ENCODE assay signal across 8 cellular contexts in the genomic region with DNA sequence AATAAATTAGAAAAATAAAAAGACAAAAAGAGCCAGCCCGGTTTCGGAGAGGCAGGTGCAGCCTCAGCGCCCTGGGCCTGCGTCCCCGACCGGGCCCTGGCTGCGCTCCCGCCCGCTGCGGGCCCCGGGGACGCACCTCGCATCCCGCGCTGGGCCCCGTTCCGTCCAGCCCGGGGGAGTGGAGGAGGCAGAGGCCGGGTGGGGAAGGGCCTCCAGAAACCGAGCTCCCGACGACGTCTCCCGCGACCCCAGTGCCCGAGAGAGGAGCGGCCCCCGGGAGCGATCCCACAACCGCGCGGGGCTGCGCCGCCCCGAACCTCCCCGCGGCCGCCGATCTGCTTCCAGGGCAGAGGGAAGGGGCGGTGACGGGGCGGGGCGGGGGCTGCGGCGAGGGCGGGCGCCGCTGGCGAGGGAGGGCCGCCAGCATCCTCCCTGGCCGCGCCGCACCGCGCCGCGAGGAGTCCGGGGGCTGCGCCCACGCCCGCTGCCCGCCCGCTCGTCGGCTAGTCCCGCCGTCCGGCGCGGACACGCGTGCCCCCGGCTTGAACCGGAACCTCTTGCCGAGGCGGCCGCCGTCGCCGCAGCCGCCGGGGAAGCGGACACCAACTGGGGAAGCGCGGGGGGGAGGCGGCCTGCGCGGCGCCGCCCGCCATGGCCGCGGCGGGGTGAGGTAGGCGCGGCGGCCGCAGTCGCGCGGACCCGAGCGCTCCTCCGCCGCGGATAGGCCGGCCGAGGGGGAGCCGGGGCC. TPM values are rescaled to one million over a fixed set of nuclear protein-coding genes. Genes with fewer than 3 reads are reported as not detected.
DNase-seq lines count a peak whose midpoint lies in the region; ATAC-seq and TF ChIP-seq lines count a peak whose summit lies in the region.

A gene (plus strand): TSS at position 426 of the 748 bp plus-strand sequence. CDS start 545 bp downstream, outside the sequence.

- TF ChIP-seq CTCF in C4-2B (conservative IDR thresholded peaks at IDR 0.05) = no peak
- TF ChIP-seq CTCF in Peyer's patch (IDR thresholded peaks at IDR 0.05) = peak in 1 of 6 experiments; percentile 1
- TF ChIP-seq CTCF in fibroblast of pulmonary artery (IDR thresholded peaks at IDR 0.05; ENCODE audit: low read length, missing control alignments) = no peak
- no peak for TF ChIP-seq CTCF in nephron (IDR thresholded peaks at IDR 0.05; ENCODE audit: unreplicated experiment in 3 of 3)

- H3K9me3 Mint-ChIP-seq in activated T-helper 17 cell treated with anti-CD3 and anti-CD28 coated beads, Interleukin-2, amount 50 U/mL, for 72 hours = no peaks in the 10 kb centered on the region
- H3K9me3 Mint-ChIP-seq in nephron = no peaks in the 10 kb centered on the region

- H3K4me1 ChIP-seq in Peyer's patch = peaks cover 7 to 61% (median 11%) of the 10 kb centered on the region in 4 donors

- peaks cover 23% of the 10 kb centered on the region for H3K36me3 Mint-ChIP-seq in activated T-helper 17 cell treated with anti-CD3 and anti-CD28 coated beads, Interleukin-2, amount 50 U/mL, for 72 hours (ENCODE audit: low read depth)
- peaks cover 15% of the 10 kb centered on the region for H3K36me3 Mint-ChIP-seq in nephron (ENCODE audit: low read depth)

- peak; percentile 62 to 80 for TF ChIP-seq POLR2A in Peyer's patch (IDR thresholded peaks at IDR 0.05)

- H3K4me3 ChIP-seq in Peyer's patch = peak within 1 kb of the TSS; percentile 88 to 99 (median 96)
- peak within 1 kb of the TSS; percentile 80 for H3K4me3 ChIP-seq in fibroblast of pulmonary artery (replicated peaks; ENCODE audit: low read depth, low read length)

- H3K27me3 ChIP-seq in Peyer's patch = no peaks in the 10 kb centered on the region

- no peaks in the 10 kb centered on the region for H3K27me3 Mint-ChIP-seq in activated T-helper 17 cell treated with anti-CD3 and anti-CD28 coated beads, Interleukin-2, amount 50 U/mL, for 72 hours
- no peaks in the 10 kb centered on the region for H3K27me3 Mint-ChIP-seq in nephron (ENCODE audit: low read depth)

- no peaks in the 10 kb centered on the region for H3K9me3 ChIP-seq in Peyer's patch

- H3K4me1 Mint-ChIP-seq in activated T-helper 17 cell treated with anti-CD3 and anti-CD28 coated beads, Interleukin-2, amount 50 U/mL, for 72 hours = peaks cover 37% of the 10 kb centered on the region
- H3K4me1 Mint-ChIP-seq in nephron = peaks cover 75% of the 10 kb centered on the region

- H3K27ac Mint-ChIP-seq in activated T-helper 17 cell treated with anti-CD3 and anti-CD28 coated beads, Interleukin-2, amount 50 U/mL, for 72 hours = peak within 1 kb of the TSS; percentile 96
- peak within 1 kb of the TSS; percentile 57 to 93 (median 87) for H3K27ac Mint-ChIP-seq in nephron

- H3K27ac ChIP-seq in C4-2B = peak within 1 kb of the TSS; percentile 93
- peak within 1 kb of the TSS; percentile 83 to 88 (median 86) for H3K27ac ChIP-seq in Peyer's patch

- DNase-seq in Peyer's patch = peak; percentile 77 to 90 (median 90)
- DNase-seq in fibroblast of pulmonary artery (ENCODE audit: low read depth) = peak; percentile 66
- DNase-seq in stimulated activated naive CD8-positive, alpha-beta T cell treated with anti-CD3 and anti-CD28 coated beads, Interleukin-15, Interleukin-2, amounts not matched to agents 100 U/mL and 50 U/mL, for 24 hours = peak; percentile 85

- ATAC-seq in GM19351 (IDR thresholded peaks at IDR 0.05; ENCODE audit: unreplicated experiment) (peak; percentile 62), HG03460 (IDR thresholded peaks at IDR 0.05; ENCODE audit: unreplicated experiment) (peak; percentile 54)
- ATAC-seq in activated T-helper 17 cell treated with anti-CD3 and anti-CD28 coated beads, Interleukin-2, amount 50 U/mL, for 72 hours (replicated peaks) = peak; percentile 66
- peak; percentile 70 for ATAC-seq in stimulated activated naive CD8-positive, alpha-beta T cell treated with anti-CD3 and anti-CD28 coated beads, Interleukin-15, Interleukin-2, amounts not matched to agents 100 U/mL and 50 U/mL, for 24 hours

- no peaks in the 10 kb centered on the region for H3K36me3 ChIP-seq in Peyer's patch

- H3K4me3 Mint-ChIP-seq in activated T-helper 17 cell treated with anti-CD3 and anti-CD28 coated beads, Interleukin-2, amount 50 U/mL, for 72 hours = peak within 1 kb of the TSS; percentile 91
- peak within 1 kb of the TSS; percentile 95 to 96 (median 95) for H3K4me3 Mint-ChIP-seq in nephron

RNA-seq across cellular contexts. Expression of the gene that starts here (rescaled TPM):
- total RNA-seq in Peyer's patch = 10 to 100 TPM; 21.7 to 27.7 (median 24.8) TPM
- total RNA-seq in activated T-helper 17 cell treated with anti-CD3 and anti-CD28 coated beads, Interleukin-2, amount 50 U/mL, for 72 hours = 10 to 100 TPM; 29.4 to 42.3 TPM

Comparison
In these comparisons a context has a peak if more than half of its experiments do, and no peak if none do; other contexts are left out.
1. Peak in every context shown above with its lines: DNase-seq, ATAC-seq, H3K4me3 ChIP-seq and H3K27ac ChIP-seq.